ENCODE assay signal across 25 cellular contexts in genomic region chr14:34971381-34971780, GRCh38. TPM values are rescaled to one million over a fixed set of nuclear protein-coding genes. Genes with fewer than 3 reads are reported as not detected.
DNase-seq lines count a peak whose midpoint lies in the region; TF ChIP-seq lines count a peak whose summit lies in the region.
"Had no signal": no experiment of that assay in that cellular context is flagged by ENCODE, and none has a peak within 500 bp of the region (broad histone marks: within the 10 kb centered on the region; RNA-seq: fewer than 3 reads in every experiment).

No MANE protein-coding gene starts in this region.

- no peak overlapping the region for H3K18ac ChIP-seq in mesendoderm (ENCODE audit: low read length)

- DNase-seq in EL (peak; percentile 69), LHCN-M2 (ENCODE audit: low read depth) (peak; percentile 47), chondrocyte (ENCODE audit: low spot score) (no peak), lung microvascular endothelial cell (ENCODE audit: low read depth in 2 of 2) (peak; percentile 39 to 46), mesendoderm (no peak), caudate nucleus (lab: John Stamatoyannopoulos, UW) (no peak), DMS53 treated with DMSO at 0.1 percent for 48 hours (lab: John Stamatoyannopoulos, UW; ENCODE audit: unreplicated experiment) (no peak), COR-L47 (lab: John Stamatoyannopoulos, UW) (no peak)
- DNase-seq: activated CD8-positive, alpha-beta memory T cell treated with anti-CD3 and anti-CD28 coated beads, Interleukin-2, amount 50 U/mL, for 4 hours; activated effector memory CD4-positive, alpha-beta T cell treated with Interleukin-2 at 50 U/mL for 16 hours; CD8-positive, alpha-beta T cell; DMS153; Kasumi-1; lower lobe of right lung; NCI-H1048; NCI-H2081; NCI-H446 treated with DMSO at 0.1 percent for 48 hours; nucleus accumbens; stimulated activated CD4-positive, alpha-beta T cell treated with anti-CD3 and anti-CD28 coated beads, Interleukin-4, amount 100 ng/mL, for 24 hours; stimulated activated naive CD4-positive, alpha-beta T cell treated with Interleukin-2 at 50 U/mL for 16 hours; WERI-Rb-1 had no signal

- H2AK5ac ChIP-seq in mesendoderm (ENCODE audit: low read length) = no peak overlapping the region

- no peaks in the 10 kb centered on the region for H3K27me3 ChIP-seq in mesendoderm (ENCODE audit: insufficient read depth, low read length, poor library complexity)
- H3K27me3 ChIP-seq: gastroesophageal sphincter had no signal

- no peaks in the 10 kb centered on the region for H3K36me3 ChIP-seq in mesendoderm (ENCODE audit: control insufficient read depth, insufficient read depth, low read length)
- H3K36me3 ChIP-seq: WERI-Rb-1 had no signal

- H3K27ac Mint-ChIP-seq in chondrocyte (ENCODE audit: unreplicated experiment) = peak overlapping the region; percentile 54
- H3K27ac Mint-ChIP-seq: CD8-positive, alpha-beta T cell; T-helper 2 cell treated with Interferon-gamma antibody and Interleukin-4, amounts not matched to agents 5 μg/mL and 100 μg/mL, for 36 hours had no signal

- no peaks in the 10 kb centered on the region for H3K9me3 Mint-ChIP-seq in chondrocyte (ENCODE audit: low read depth)
- H3K9me3 Mint-ChIP-seq: CD8-positive, alpha-beta T cell; central memory CD8-positive, alpha-beta T cell; T-helper 2 cell treated with Interferon-gamma antibody and Interleukin-4, amounts not matched to agents 5 μg/mL and 100 μg/mL, for 36 hours had no signal

- H3K9ac ChIP-seq in mesendoderm (ENCODE audit: low read length) = no peak overlapping the region

- no peak overlapping the region for H3K23ac ChIP-seq in mesendoderm (ENCODE audit: low read length)

- H2BK5ac ChIP-seq in mesendoderm (ENCODE audit: low read length) = no peak overlapping the region

- H3K36me3 Mint-ChIP-seq in chondrocyte (ENCODE audit: low read depth) = peaks cover 2% of the 10 kb centered on the region

- no peak overlapping the region for H3K56ac ChIP-seq in mesendoderm (ENCODE audit: low read length)

- H2BK120ac ChIP-seq in mesendoderm (ENCODE audit: low read depth, low read length) = no peak overlapping the region

- H3K4me1 Mint-ChIP-seq in chondrocyte (ENCODE audit: low read depth) = peaks cover 9% of the 10 kb centered on the region
- H3K4me1 Mint-ChIP-seq: central memory CD8-positive, alpha-beta T cell had no signal

- no peak overlapping the region for H3K4me2 ChIP-seq in mesendoderm (ENCODE audit: low read length)

- no peak overlapping the region for H2BK15ac ChIP-seq in mesendoderm (replicated peaks; ENCODE audit: low read depth)

- H3K27ac ChIP-seq in mesendoderm (ENCODE audit: low read depth, low read length) (no peak overlapping the region), caudate nucleus (ENCODE audit: low read depth, low read length) (no peak overlapping the region)
- H3K27ac ChIP-seq: epithelial cell of prostate, gastroesophageal sphincter, lower lobe of right lung, WERI-Rb-1 had no signal

- no peak overlapping the region for H3K4me3 ChIP-seq in mesendoderm (ENCODE audit: low read length)
- H3K4me3 ChIP-seq: gastroesophageal sphincter, lower lobe of right lung had no signal

- H3K4me3 Mint-ChIP-seq in chondrocyte (ENCODE audit: unreplicated experiment) = no peak overlapping the region
- H3K4me3 Mint-ChIP-seq: CD8-positive, alpha-beta T cell; central memory CD8-positive, alpha-beta T cell; T-helper 2 cell treated with Interferon-gamma antibody and Interleukin-4, amounts not matched to agents 5 μg/mL and 100 μg/mL, for 36 hours had no signal

- no peaks in the 10 kb centered on the region for H3K27me3 Mint-ChIP-seq in chondrocyte (ENCODE audit: low read depth)
- H3K27me3 Mint-ChIP-seq: central memory CD8-positive, alpha-beta T cell had no signal

- no peaks in the 10 kb centered on the region for H3K79me2 ChIP-seq in mesendoderm (ENCODE audit: control insufficient read depth, insufficient read depth, low read length)

- no peak overlapping the region for H3K4ac ChIP-seq in mesendoderm (ENCODE audit: low read depth, low read length)

- no peaks in the 10 kb centered on the region for H3K4me1 ChIP-seq in mesendoderm (ENCODE audit: control insufficient read depth, low read depth, low read length)
- H3K4me1 ChIP-seq: gastroesophageal sphincter, lower lobe of right lung had no signal

- no peak overlapping the region for H4K8ac ChIP-seq in mesendoderm (ENCODE audit: low read depth, low read length)

- H4K5ac ChIP-seq in mesendoderm (ENCODE audit: low read length) = no peak overlapping the region

- peaks cover 2% of the 10 kb centered on the region for H3K79me1 ChIP-seq in mesendoderm (ENCODE audit: low read length)

- TF ChIP-seq CTCF in chondrocyte (IDR thresholded peaks at IDR 0.05) = no peak

RNA-seq across cellular contexts. Expression of gene SRP54, which starts 11.4 kb away (rescaled TPM):
- total RNA-seq in LHCN-M2 (2014; rRNA removed) (75.8 and 81.1 TPM in 2 replicates), chondrocyte (54.4 to 71.3 TPM (median 56.2 TPM) in 3 replicates), lung microvascular endothelial cell (44.9 and 51.0 TPM in 2 replicates)
- polyA plus RNA-seq in LHCN-M2 (2012) = 35.2 TPM
- polyA plus RNA-seq in mesendoderm (2013, experiment 1 of 2) = 57.7 TPM
- 57.4 TPM for polyA plus RNA-seq in mesendoderm (2013, experiment 2 of 2)

Comparison
In these comparisons a context has a peak if more than half of its experiments do, and no peak if none do; other contexts are left out.
1. DNase-seq: peak in EL (single experiment), LHCN-M2 (single experiment) and lung microvascular endothelial cell (2 of 2); none in chondrocyte (single experiment), mesendoderm (single experiment), caudate nucleus (0 of 61), DMS53 treated with DMSO at 0.1 percent for 48 hours (single experiment) and COR-L47 (single experiment).